In the genomic region with DNA sequence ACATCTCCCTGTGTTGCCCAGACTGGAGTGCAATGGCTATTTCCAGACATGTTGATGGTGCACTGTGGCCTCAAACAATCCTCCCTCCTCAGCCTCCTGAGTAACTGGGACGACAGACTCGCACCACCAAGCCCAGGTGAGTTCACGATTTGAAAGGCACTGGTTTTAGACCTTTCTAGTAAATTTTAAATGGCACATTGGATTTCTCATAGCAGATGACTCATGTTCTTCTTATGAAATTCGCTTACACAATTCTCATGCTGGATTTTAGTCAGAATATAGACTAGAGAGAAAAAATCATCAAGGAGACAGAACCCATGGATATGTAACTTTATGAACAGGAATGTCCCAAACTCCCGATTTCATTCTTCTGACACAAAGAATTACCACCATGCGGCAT, we compare ENCODE assay signal across 15 cellular contexts. TPM values are rescaled to one million over a fixed set of nuclear protein-coding genes. Genes with fewer than 3 reads are reported as not detected.
DNase-seq lines count a peak whose midpoint lies in the region; ATAC-seq, FAIRE-seq and TF ChIP-seq lines count a peak whose summit lies in the region.
"Had no signal": no experiment of that assay in that cellular context is flagged by ENCODE, and none has a peak within 500 bp of the region (broad histone marks: within the 10 kb centered on the region; RNA-seq: fewer than 3 reads in every experiment).

No MANE protein-coding gene starts in this region.

- H2BK5ac ChIP-seq in mesenchymal stem cell (ENCODE audit: low read depth, low read length, poor library complexity, severe bottlenecking), result no peak overlapping the region

- H3K18ac ChIP-seq in mesenchymal stem cell (ENCODE audit: low read depth in 1 of 2, low read length in 2 of 2), result no peak overlapping the region

- H3K79me1 ChIP-seq in mesenchymal stem cell (replicated peaks; ENCODE audit: low read length, poor library complexity, severe bottlenecking), result no peaks in the 10 kb centered on the region

- H4K91ac ChIP-seq in mesenchymal stem cell (ENCODE audit: low read length), result no peak overlapping the region

- no peaks in the 10 kb centered on the region for H3K36me3 ChIP-seq in BLaER1
- no peaks in the 10 kb centered on the region for H3K36me3 ChIP-seq in bronchial epithelial cell (ENCODE audit: control insufficient read depth, insufficient read depth, low read length)
- no peaks in the 10 kb centered on the region for H3K36me3 ChIP-seq in mesenchymal stem cell (ENCODE audit: control insufficient read depth in 1 of 2, insufficient read depth in 2 of 2, low read depth in 1 of 2, low read length in 2 of 2)

- no peaks in the 10 kb centered on the region for H3K27me3 ChIP-seq in BLaER1
- H3K27me3 ChIP-seq in bronchial epithelial cell (ENCODE audit: control insufficient read depth, insufficient read depth, low read length), result no peaks in the 10 kb centered on the region
- H3K27me3 ChIP-seq in mesenchymal stem cell (ENCODE audit: control insufficient read depth in 1 of 2, insufficient read depth in 1 of 2, low read length in 2 of 2), result no peaks in the 10 kb centered on the region

- H2AFZ ChIP-seq in mesenchymal stem cell (ENCODE audit: low read depth, low read length), result no peak overlapping the region

- peaks cover 14% of the 10 kb centered on the region for H3K9me3 ChIP-seq in BLaER1
- no peaks in the 10 kb centered on the region for H3K9me3 ChIP-seq in mesenchymal stem cell (ENCODE audit: control insufficient read depth, low read length)

- ATAC-seq in HG03025 (IDR thresholded peaks at IDR 0.05; ENCODE audit: low FRiP score, unreplicated experiment) (no peak), HG02840 (IDR thresholded peaks at IDR 0.05; ENCODE audit: low FRiP score, unreplicated experiment) (no peak), HG03457 (IDR thresholded peaks at IDR 0.05; ENCODE audit: unreplicated experiment) (no peak)

- DNase-seq in M059J (ENCODE audit: low read depth), result peak; percentile 44
- DNase-seq in bronchial epithelial cell (ENCODE audit: low read depth), result peak; percentile 78
- peak; percentile 46 for DNase-seq in mesenchymal stem cell
- no peak for DNase-seq in kidney glomerular epithelial cell (lab: John Stamatoyannopoulos, UW)
- DNase-seq: activated B cell treated with CpG ODN at 0.5 μM for 24 hours; activated naive CD4-positive, alpha-beta T cell treated with anti-CD3 and anti-CD28 coated beads for 36 hours; NCI-H2029; retina; RPMI8226; substantia nigra; T-helper 1 cell had no signal

- H2BK120ac ChIP-seq in mesenchymal stem cell (ENCODE audit: low read depth, low read length), result no peak overlapping the region

- H3K27ac ChIP-seq in BLaER1 (no peak overlapping the region), mesenchymal stem cell (ENCODE audit: low read length, poor library complexity, severe bottlenecking) (no peak overlapping the region)

- H3K4me1 ChIP-seq in BLaER1 (peaks cover 92% of the 10 kb centered on the region), mesenchymal stem cell (ENCODE audit: control insufficient read depth, insufficient read depth, low read depth, low read length) (peaks cover 5% of the 10 kb centered on the region)

- H3K4ac ChIP-seq in mesenchymal stem cell (ENCODE audit: low read depth in 1 of 2, low read length in 2 of 2), result no peak overlapping the region

- H3K14ac ChIP-seq in mesenchymal stem cell (ENCODE audit: low read length in 2 of 2), result no peak overlapping the region

- no peak overlapping the region for H3K9ac ChIP-seq in BLaER1
- no peak overlapping the region for H3K9ac ChIP-seq in mesenchymal stem cell (ENCODE audit: low read length)

- no peak overlapping the region for H4K8ac ChIP-seq in mesenchymal stem cell (ENCODE audit: low read length)

- H2BK15ac ChIP-seq in mesenchymal stem cell (ENCODE audit: low read depth, poor library complexity, severe bottlenecking), result no peak overlapping the region

- no peaks in the 10 kb centered on the region for H4K20me1 ChIP-seq in BLaER1

- no peak for FAIRE-seq in bronchial epithelial cell (lab: Jason Lieb, UNC)

- no peak overlapping the region for H2BK12ac ChIP-seq in mesenchymal stem cell (ENCODE audit: low read length in 2 of 2)

- no peak for TF ChIP-seq CTCF in bronchial epithelial cell (IDR thresholded peaks at IDR 0.05; ENCODE audit: insufficient read depth, low read length, severe bottlenecking)

- no peak overlapping the region for H3K23ac ChIP-seq in mesenchymal stem cell (ENCODE audit: low read length in 2 of 2)

- H3K4me2 ChIP-seq in BLaER1 (peak overlapping the region; percentile 61), mesenchymal stem cell (ENCODE audit: low read length, poor library complexity, severe bottlenecking) (no peak overlapping the region)

- H3K4me3 ChIP-seq in BLaER1 (no peak overlapping the region), bronchial epithelial cell (ENCODE audit: low read depth, low read length) (no peak overlapping the region), mesenchymal stem cell (ENCODE audit: insufficient read depth in 1 of 2, low read depth in 1 of 2, low read length in 2 of 2) (no peak overlapping the region)

- peak overlapping the region; percentile 32 for H2AK5ac ChIP-seq in mesenchymal stem cell (ENCODE audit: low read length, severe bottlenecking)

- WGBS in mesenchymal stem cell, result 88% methylated on average over 6 of the region's 6 CpGs

RNA-seq across cellular contexts. Expression of gene PXDC1, which starts 18.1 kb away (rescaled TPM):
- total RNA-seq in M059J (2014; rRNA removed; shearing (Covaris generic)), result 75.3 and 89.8 TPM in 2 replicates
- total RNA-seq in bronchial epithelial cell, result 47.6 and 64.5 TPM in 2 replicates
- polyA plus RNA-seq in mesenchymal stem cell (2013, experiment 1 of 2), result 40.5 TPM
- 41.6 TPM for polyA plus RNA-seq in mesenchymal stem cell (2013, experiment 2 of 2)
